1 cellular context compared by ENCODE assay signal in the genomic region with DNA sequence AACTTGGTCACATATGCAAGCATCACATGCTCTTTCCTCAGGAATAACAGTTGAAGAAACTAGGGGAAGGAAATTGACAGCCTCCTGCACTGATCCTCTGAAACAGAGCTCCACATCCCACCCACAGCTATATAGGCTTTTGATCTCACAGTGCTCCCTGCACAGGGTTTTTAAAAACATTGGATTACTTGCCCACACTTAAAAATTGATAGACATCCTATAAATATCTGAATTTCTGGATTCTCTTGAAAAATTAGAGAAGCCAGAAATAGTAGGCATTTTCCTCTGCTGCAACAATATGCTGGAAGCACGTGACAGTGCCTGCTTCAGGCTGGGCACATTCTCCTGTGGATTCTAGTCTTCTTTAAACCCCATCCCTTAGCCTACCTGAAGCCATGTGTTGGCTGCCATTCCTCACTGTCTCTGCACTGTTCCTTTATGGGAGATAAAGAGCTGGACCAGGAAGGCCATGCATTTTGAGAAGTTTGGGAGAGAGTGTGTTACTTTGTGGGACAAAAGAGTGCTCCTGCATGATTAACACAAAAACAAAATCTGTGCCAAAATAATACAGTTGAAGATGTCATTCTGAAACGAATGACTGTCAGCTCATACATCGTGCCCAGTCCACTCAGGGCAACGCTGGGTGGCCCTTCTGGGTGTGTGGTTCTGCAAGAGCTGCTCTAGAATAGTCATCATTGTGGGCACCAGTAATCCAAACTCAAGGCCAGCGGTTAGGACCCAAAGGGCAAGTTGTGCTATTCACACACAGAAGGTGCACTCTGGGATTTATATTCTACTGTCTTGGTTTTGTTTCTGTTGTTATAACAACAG.
TF ChIP-seq lines count a peak whose summit lies in the region.

No MANE protein-coding gene starts in this region.

TF ChIP-seq in HepG2, 621 proteins besides CTCF, POLR2A, EP300 and RAD21 (continued from another document):
- TF ChIP-seq, protein P1, sequence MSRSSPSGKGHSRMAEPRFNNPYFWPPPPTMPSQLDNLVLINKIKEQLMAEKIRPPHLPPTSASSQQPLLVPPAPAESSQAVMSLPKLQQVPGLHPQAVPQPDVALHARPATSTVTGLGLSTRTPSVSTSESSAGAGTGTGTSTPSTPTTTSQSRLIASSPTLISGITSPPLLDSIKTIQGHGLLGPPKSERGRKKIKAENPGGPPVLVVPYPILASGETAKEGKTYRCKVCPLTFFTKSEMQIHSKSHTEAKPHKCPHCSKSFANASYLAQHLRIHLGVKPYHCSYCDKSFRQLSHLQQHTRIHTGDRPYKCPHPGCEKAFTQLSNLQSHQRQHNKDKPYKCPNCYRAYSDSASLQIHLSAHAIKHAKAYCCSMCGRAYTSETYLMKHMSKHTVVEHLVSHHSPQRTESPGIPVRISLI (CRISPR knock-in tag; IDR thresholded peaks at IDR 0.05; ENCODE audit: borderline replicate concordance), result no peak
